24 cellular contexts compared by ENCODE assay signal in the genomic region with DNA sequence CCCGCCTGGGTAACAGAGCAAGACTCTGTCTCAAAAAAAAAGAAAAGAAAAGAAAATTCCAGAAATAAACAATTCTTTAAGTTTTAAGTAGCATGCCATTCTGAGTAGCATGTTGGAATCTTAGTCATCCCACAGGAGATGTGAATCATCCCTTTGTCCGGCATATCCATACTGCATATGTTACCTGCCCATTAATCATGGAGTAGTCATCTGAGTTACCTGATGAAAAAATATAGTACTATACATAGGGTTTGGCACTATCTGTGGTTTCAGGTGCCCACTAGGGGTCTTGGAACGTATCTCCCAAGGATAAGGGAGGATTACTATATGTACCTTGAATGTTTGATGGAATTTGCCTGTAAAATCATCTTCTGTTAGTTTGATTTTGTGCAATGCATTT. TPM values are rescaled to one million over a fixed set of nuclear protein-coding genes. Genes with fewer than 3 reads are reported as not detected.
DNase-seq lines count a peak whose midpoint lies in the region; ATAC-seq and TF ChIP-seq lines count a peak whose summit lies in the region.
"Had no signal": no experiment of that assay in that cellular context is flagged by ENCODE, and none has a peak within 500 bp of the region (broad histone marks: within the 10 kb centered on the region; RNA-seq: fewer than 3 reads in every experiment).

No MANE protein-coding gene starts in this region.

- H3K9me3 ChIP-seq in GM23248 (ENCODE audit: low read depth) (no peaks in the 10 kb centered on the region), adipocyte (ENCODE audit: control insufficient read depth, low read length) (peaks cover 7% of the 10 kb centered on the region), HAP-1 (no peaks in the 10 kb centered on the region), left lung (no peaks in the 10 kb centered on the region)
- H3K9me3 ChIP-seq: BLaER1, MG63, Peyer's patch, psoas muscle had no signal

- intact Hi-C loops in left lung (cut with DNase I) = no loop called here

- no peak overlapping the region for H3K4me3 ChIP-seq in GM23248
- no peak overlapping the region for H3K4me3 ChIP-seq in adipocyte (ENCODE audit: low read length)
- H3K4me3 ChIP-seq in HAP-1 = no peak overlapping the region
- H3K4me3 ChIP-seq in left lung = no peak overlapping the region
- H3K4me3 ChIP-seq: BLaER1, MG63, Peyer's patch, psoas muscle had no signal

- H3K27me3 ChIP-seq in GM23248 (replicated peaks; ENCODE audit: insufficient read depth) (no peaks in the 10 kb centered on the region), adipocyte (replicated peaks; ENCODE audit: control insufficient read depth, insufficient read depth, low read length) (no peaks in the 10 kb centered on the region), HAP-1 (ENCODE audit: low read depth) (no peaks in the 10 kb centered on the region), left lung (no peaks in the 10 kb centered on the region)
- H3K27me3 ChIP-seq: BLaER1, MG63, Peyer's patch had no signal

- H3K27ac ChIP-seq in GM23248 (no peak overlapping the region), left lung (no peak overlapping the region)
- H3K27ac ChIP-seq: BLaER1, Peyer's patch, psoas muscle had no signal

- 28 to 31% methylated on average over 3 of the region's 3 CpGs for WGBS in GM23248 (ENCODE audit: low coverage in 1 of 2, low lambda C conversion rate in 2 of 2, missing lambda C conversion rate in 2 of 2), 2 experiments

- no peaks in the 10 kb centered on the region for H3F3A ChIP-seq in GM23248 (ENCODE audit: insufficient read depth)

- TF ChIP-seq CTCF in left lung (IDR thresholded peaks at IDR 0.05) = no peak

- H3K9ac ChIP-seq in GM23248 (no peak overlapping the region), adipocyte (ENCODE audit: low read length) (no peak overlapping the region)
- H3K9ac ChIP-seq: BLaER1 had no signal

- H3K79me2 ChIP-seq in GM23248 (ENCODE audit: insufficient read depth) = no peaks in the 10 kb centered on the region

- no peak overlapping the region for H2AFZ ChIP-seq in GM23248

- H3K4me2 ChIP-seq in GM23248 (ENCODE audit: unreplicated experiment) = no peak overlapping the region
- H3K4me2 ChIP-seq: BLaER1 had no signal

- H3K9me2 ChIP-seq in GM23248 (ENCODE audit: insufficient read depth) = no peaks in the 10 kb centered on the region

- H3K4me1 ChIP-seq in GM23248 (ENCODE audit: insufficient read depth) (no peaks in the 10 kb centered on the region), adipocyte (ENCODE audit: control insufficient read depth, insufficient read depth, low read length) (no peaks in the 10 kb centered on the region), HAP-1 (no peaks in the 10 kb centered on the region), left lung (no peaks in the 10 kb centered on the region)
- H3K4me1 ChIP-seq: BLaER1, Peyer's patch, psoas muscle had no signal

- H4K20me1 ChIP-seq in GM23248 (ENCODE audit: insufficient read depth) = no peaks in the 10 kb centered on the region
- H4K20me1 ChIP-seq: BLaER1 had no signal

- H3K36me3 ChIP-seq in GM23248 (ENCODE audit: low read depth) (no peaks in the 10 kb centered on the region), adipocyte (ENCODE audit: control insufficient read depth, insufficient read depth, low read length, severe bottlenecking) (no peaks in the 10 kb centered on the region), HAP-1 (replicated peaks) (no peaks in the 10 kb centered on the region), left lung (no peaks in the 10 kb centered on the region)
- H3K36me3 ChIP-seq: BLaER1, MG63, Peyer's patch had no signal

- DNase-seq in GM23248 = peak; percentile 48
- peak; percentile 66 for DNase-seq in HT1080 (ENCODE audit: low read depth)
- peak; percentile 7 for DNase-seq in adipocyte (ENCODE audit: low read depth)
- peak; percentile 39 for DNase-seq in iris pigment epithelial cell (ENCODE audit: low read depth)
- no peak for DNase-seq in HAP-1 (ENCODE audit: low spot score in 2 of 2)
- no peak for DNase-seq in left lung
- DNase-seq: activated naive CD4-positive, alpha-beta T cell treated with anti-CD3 and anti-CD28 coated beads, Interleukin-2, amount 50 U/mL, for 16 hours; activated T-cell treated with anti-CD3 and anti-CD28 coated beads, Interleukin-2, amount 50 U/mL, for 1 hour; DMS53; H7; kidney; MG63; midbrain; NCI-H2029 treated with DMSO at 0.1 percent for 48 hours; NCI-H774; Peyer's patch; psoas muscle; stimulated activated CD4-positive, alpha-beta T cell treated with anti-CD3 and anti-CD28 coated beads, Interleukin-12 subunit alpha, Interleukin-12 subunit beta, amount 100 ng/mL, for 4 hours had no signal

- ATAC-seq in HG02870 (IDR thresholded peaks at IDR 0.05; ENCODE audit: unreplicated experiment) (no peak), left lung (no peak)
- ATAC-seq: psoas muscle; stimulated activated effector memory CD8-positive, alpha-beta T cell treated with anti-CD3 and anti-CD28 coated beads, Interleukin-12 subunit alpha, Interleukin-12 subunit beta, amount 100 ng/mL, for 72 hours had no signal

- in situ Hi-C loops in GM23248 (cut with MboI) (no loop called here), HAP-1 (cut with MboI; ENCODE audit: low sequenced_read_pairs) (loop anchor here (25.0 kb wide), 1 partner anchor 433 kb away; the partner anchor contains the start of gene CMTM6)

RNA-seq across cellular contexts. Expression of gene CCR4, which starts 6.3 kb away (rescaled TPM):
- total RNA-seq in GM23248 (2014; rRNA removed; shearing (Covaris generic)) = not detected in 2 replicates
- polyA plus RNA-seq in GM23248 (2016; fragmentation: Nextera tagmentation; extraction: Ambion mirVana) = not detected in 2 replicates
- not detected in 2 replicates for total RNA-seq in HT1080 (2014; rRNA removed; shearing (Covaris generic))
- not detected in 2 replicates for polyA plus RNA-seq in HT1080 (2015; cell fraction: cytosol; rRNA removed)
- polyA plus RNA-seq in HT1080 (2015; cell fraction: nucleus; rRNA removed) = not detected in 2 replicates
- 1 to 10 TPM in 1 of 2 donors, under 1 TPM in 1; 0.87 to 1.2 TPM for total RNA-seq in left lung
- total RNA-seq: fibroblast of lung, H7, HT-29, Peyer's patch had no signal
- polyA plus RNA-seq: fibroblast of lung, neural cell had no signal

Comparison
In these comparisons a context has a peak if more than half of its experiments do, and no peak if none do; other contexts are left out.
1. DNase-seq: peak in GM23248 (single experiment), HT1080 (single experiment), adipocyte (single experiment) and iris pigment epithelial cell (single experiment); none in HAP-1 (0 of 2) and left lung (0 of 2).